1 cellular context compared by ENCODE assay signal in the genomic region with DNA sequence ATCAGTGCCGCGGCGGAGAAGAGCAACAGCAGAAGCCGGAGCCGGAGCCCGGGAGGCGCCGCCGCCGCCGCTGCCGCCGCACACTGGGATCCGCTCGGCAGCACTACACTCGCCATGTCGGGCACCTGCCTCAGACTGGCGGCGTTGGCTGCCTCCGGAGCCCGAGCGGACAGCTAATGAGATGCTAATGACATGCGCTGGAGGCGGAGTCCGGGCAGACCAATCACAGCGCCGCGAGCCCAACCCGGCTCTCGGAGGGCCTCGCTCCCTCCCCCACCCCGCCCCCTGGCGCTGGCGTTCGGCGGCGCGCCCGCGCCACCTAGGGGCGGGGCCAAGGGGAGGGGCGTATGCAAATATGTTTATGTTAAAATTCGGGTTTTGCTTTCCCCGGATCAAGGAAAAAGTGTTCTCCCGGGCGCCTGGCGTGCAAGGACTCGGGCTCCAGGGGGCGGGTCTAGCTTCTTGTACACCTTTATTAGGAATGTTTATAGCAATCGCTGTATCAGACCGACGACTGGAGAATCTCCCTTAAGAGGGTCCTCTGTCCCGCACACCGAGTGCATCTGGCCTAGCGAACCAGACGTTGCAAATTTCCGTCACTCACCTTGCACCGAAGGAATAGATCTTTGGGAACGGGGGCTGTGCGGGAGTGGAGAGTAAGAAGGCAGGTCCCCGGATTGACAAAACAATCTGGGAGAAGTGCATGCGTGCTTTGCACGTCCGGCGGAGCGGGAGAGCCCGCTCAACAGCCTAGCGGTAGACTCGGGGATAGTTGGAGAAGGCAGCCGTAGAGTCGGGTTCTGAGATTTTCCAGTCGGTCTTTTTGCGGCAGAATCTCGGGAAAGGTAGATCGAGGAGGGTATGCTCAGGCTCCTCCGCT.
TF ChIP-seq lines count a peak whose summit lies in the region.

TSS of gene CADM1 (minus strand) at position 137 of the 880 bp plus-strand sequence.

TF ChIP-seq in HEK293, 187 proteins besides CTCF, POLR2A, EP300 and RAD21 (continued from another document and continues in another):
- TF ChIP-seq, protein P1, sequence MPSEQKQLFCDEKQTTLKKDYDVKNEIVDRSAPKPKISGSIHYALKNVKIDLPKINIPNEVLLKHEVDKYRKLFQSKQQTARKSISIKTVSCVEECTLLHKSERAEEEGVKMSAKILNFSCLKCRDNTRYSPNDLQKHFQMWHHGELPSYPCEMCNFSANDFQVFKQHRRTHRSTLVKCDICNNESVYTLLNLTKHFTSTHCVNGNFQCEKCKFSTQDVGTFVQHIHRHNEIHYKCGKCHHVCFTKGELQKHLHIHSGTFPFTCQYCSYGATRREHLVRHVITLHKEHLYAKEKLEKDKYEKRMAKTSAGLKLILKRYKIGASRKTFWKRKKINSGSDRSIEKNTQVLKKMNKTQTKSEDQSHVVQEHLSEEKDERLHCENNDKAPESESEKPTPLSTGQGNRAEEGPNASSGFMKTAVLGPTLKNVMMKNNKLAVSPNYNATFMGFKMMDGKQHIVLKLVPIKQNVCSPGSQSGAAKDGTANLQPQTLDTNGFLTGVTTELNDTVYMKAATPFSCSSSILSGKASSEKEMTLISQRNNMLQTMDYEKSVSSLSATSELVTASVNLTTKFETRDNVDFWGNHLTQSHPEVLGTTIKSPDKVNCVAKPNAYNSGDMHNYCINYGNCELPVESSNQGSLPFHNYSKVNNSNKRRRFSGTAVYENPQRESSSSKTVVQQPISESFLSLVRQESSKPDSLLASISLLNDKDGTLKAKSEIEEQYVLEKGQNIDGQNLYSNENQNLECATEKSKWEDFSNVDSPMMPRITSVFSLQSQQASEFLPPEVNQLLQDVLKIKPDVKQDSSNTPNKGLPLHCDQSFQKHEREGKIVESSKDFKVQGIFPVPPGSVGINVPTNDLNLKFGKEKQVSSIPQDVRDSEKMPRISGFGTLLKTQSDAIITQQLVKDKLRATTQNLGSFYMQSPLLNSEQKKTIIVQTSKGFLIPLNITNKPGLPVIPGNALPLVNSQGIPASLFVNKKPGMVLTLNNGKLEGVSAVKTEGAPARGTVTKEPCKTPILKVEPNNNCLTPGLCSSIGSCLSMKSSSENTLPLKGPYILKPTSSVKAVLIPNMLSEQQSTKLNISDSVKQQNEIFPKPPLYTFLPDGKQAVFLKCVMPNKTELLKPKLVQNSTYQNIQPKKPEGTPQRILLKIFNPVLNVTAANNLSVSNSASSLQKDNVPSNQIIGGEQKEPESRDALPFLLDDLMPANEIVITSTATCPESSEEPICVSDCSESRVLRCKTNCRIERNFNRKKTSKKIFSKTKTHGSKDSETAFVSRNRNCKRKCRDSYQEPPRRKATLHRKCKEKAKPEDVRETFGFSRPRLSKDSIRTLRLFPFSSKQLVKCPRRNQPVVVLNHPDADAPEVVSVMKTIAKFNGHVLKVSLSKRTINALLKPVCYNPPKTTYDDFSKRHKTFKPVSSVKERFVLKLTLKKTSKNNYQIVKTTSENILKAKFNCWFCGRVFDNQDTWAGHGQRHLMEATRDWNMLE (tag by site-specific recombination; conservative IDR thresholded peaks at IDR 0.05; ENCODE audit: low read depth): no peak
- TF ChIP-seq ZBTB7A (tag by site-specific recombination; IDR thresholded peaks at IDR 0.05; ENCODE audit: low read depth): no peak
- TF ChIP-seq PRDM4 (tag by site-specific recombination; IDR thresholded peaks at IDR 0.05): no peak
- TF ChIP-seq IKZF3 (tag by site-specific recombination; IDR thresholded peaks at IDR 0.05): peak; percentile 58; the same call in 1 of the 2 replicates
- TF ChIP-seq, protein P2, sequence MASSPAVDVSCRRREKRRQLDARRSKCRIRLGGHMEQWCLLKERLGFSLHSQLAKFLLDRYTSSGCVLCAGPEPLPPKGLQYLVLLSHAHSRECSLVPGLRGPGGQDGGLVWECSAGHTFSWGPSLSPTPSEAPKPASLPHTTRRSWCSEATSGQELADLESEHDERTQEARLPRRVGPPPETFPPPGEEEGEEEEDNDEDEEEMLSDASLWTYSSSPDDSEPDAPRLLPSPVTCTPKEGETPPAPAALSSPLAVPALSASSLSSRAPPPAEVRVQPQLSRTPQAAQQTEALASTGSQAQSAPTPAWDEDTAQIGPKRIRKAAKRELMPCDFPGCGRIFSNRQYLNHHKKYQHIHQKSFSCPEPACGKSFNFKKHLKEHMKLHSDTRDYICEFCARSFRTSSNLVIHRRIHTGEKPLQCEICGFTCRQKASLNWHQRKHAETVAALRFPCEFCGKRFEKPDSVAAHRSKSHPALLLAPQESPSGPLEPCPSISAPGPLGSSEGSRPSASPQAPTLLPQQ (tag by site-specific recombination; IDR thresholded peaks at IDR 0.05): no peak
- TF ChIP-seq, protein P3, sequence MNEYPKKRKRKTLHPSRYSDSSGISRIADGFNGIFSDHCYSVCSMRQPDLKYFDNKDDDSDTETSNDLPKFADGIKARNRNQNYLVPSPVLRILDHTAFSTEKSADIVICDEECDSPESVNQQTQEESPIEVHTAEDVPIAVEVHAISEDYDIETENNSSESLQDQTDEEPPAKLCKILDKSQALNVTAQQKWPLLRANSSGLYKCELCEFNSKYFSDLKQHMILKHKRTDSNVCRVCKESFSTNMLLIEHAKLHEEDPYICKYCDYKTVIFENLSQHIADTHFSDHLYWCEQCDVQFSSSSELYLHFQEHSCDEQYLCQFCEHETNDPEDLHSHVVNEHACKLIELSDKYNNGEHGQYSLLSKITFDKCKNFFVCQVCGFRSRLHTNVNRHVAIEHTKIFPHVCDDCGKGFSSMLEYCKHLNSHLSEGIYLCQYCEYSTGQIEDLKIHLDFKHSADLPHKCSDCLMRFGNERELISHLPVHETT (tag by site-specific recombination; IDR thresholded peaks at IDR 0.05): no peak
- no peak for TF ChIP-seq YY2 (tag by site-specific recombination; IDR thresholded peaks at IDR 0.05)
- no peak for TF ChIP-seq ZNF426 (tag by site-specific recombination; IDR thresholded peaks at IDR 0.05)
- TF ChIP-seq ZSCAN4 (tag by site-specific recombination; IDR thresholded peaks at IDR 0.05): no peak
- TF ChIP-seq ZNF549 (tag by site-specific recombination; IDR thresholded peaks at IDR 0.05): no peak
- TF ChIP-seq SALL2 (tag by site-specific recombination; IDR thresholded peaks at IDR 0.05; ENCODE audit: borderline replicate concordance): no peak
- no peak for TF ChIP-seq ZNF791 (tag by site-specific recombination; IDR thresholded peaks at IDR 0.05)
- TF ChIP-seq ZNF335 (tag by site-specific recombination; conservative IDR thresholded peaks at IDR 0.05): peak; percentile 50; the same call in 1 of the 2 replicates
- no peak for TF ChIP-seq ZNF521 (tag by site-specific recombination; IDR thresholded peaks at IDR 0.05)
- no peak for TF ChIP-seq HOXD13 (CRISPR knock-in tag; IDR thresholded peaks at IDR 0.05; ENCODE audit: borderline replicate concordance)
- no peak for TF ChIP-seq ZNF175 (tag by site-specific recombination; IDR thresholded peaks at IDR 0.05)
- TF ChIP-seq ZNF558 (tag by site-specific recombination; IDR thresholded peaks at IDR 0.05): no peak
- TF ChIP-seq ZNF596 (tag by site-specific recombination; IDR thresholded peaks at IDR 0.05): no peak
- no peak for TF ChIP-seq OSR2 (tag by site-specific recombination; IDR thresholded peaks at IDR 0.05)
- TF ChIP-seq, protein P4, sequence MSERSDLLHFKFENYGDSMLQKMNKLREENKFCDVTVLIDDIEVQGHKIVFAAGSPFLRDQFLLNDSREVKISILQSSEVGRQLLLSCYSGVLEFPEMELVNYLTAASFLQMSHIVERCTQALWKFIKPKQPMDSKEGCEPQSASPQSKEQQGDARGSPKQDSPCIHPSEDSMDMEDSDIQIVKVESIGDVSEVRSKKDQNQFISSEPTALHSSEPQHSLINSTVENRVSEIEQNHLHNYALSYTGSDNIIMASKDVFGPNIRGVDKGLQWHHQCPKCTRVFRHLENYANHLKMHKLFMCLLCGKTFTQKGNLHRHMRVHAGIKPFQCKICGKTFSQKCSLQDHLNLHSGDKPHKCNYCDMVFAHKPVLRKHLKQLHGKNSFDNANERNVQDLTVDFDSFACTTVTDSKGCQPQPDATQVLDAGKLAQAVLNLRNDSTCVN (tag by site-specific recombination; optimal IDR thresholded peaks at IDR 0.05): peak; percentile 81
- TF ChIP-seq KLF10 (tag by site-specific recombination; IDR thresholded peaks at IDR 0.05): peak; percentile 97
- TF ChIP-seq, protein P5, sequence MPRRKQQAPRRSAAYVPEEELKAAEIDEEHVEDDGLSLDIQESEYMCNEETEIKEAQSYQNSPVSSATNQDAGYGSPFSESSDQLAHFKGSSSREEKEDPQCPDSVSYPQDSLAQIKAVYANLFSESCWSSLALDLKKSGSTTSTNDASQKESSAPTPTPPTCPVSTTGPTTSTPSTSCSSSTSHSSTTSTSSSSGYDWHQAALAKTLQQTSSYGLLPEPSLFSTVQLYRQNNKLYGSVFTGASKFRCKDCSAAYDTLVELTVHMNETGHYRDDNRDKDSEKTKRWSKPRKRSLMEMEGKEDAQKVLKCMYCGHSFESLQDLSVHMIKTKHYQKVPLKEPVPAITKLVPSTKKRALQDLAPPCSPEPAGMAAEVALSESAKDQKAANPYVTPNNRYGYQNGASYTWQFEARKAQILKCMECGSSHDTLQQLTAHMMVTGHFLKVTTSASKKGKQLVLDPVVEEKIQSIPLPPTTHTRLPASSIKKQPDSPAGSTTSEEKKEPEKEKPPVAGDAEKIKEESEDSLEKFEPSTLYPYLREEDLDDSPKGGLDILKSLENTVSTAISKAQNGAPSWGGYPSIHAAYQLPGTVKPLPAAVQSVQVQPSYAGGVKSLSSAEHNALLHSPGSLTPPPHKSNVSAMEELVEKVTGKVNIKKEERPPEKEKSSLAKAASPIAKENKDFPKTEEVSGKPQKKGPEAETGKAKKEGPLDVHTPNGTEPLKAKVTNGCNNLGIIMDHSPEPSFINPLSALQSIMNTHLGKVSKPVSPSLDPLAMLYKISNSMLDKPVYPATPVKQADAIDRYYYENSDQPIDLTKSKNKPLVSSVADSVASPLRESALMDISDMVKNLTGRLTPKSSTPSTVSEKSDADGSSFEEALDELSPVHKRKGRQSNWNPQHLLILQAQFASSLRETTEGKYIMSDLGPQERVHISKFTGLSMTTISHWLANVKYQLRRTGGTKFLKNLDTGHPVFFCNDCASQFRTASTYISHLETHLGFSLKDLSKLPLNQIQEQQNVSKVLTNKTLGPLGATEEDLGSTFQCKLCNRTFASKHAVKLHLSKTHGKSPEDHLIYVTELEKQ (tag by site-specific recombination; IDR thresholded peaks at IDR 0.05; ENCODE audit: borderline replicate concordance): no peak
- TF ChIP-seq YY1 (tag by site-specific recombination; IDR thresholded peaks at IDR 0.05): 0 out of 2 replicates have a peak, but pooled peaks have one; percentile 30
- TF ChIP-seq GFI1B (tag by site-specific recombination; IDR thresholded peaks at IDR 0.05): 0 out of 2 replicates have a peak, but pooled peaks have one; percentile 11
- no peak for TF ChIP-seq ZNF677 (tag by site-specific recombination; IDR thresholded peaks at IDR 0.05)
- no peak for TF ChIP-seq ZNF514 (tag by site-specific recombination; IDR thresholded peaks at IDR 0.05)
- 0 out of 2 replicates have a peak, but pooled peaks have one; percentile 8 for TF ChIP-seq KLF1 (tag by site-specific recombination; IDR thresholded peaks at IDR 0.05)
- TF ChIP-seq ZNF19 (tag by site-specific recombination; IDR thresholded peaks at IDR 0.05; ENCODE audit: low read depth): no peak
- TF ChIP-seq KLF9 (tag by site-specific recombination; IDR thresholded peaks at IDR 0.05; ENCODE audit: low read depth): peak; percentile 48; the same call in 1 of the 2 replicates
- no peak for TF ChIP-seq HOXA7 (CRISPR knock-in tag; IDR thresholded peaks at IDR 0.05; ENCODE audit: borderline replicate concordance)
- TF ChIP-seq ZNF654 (tag by site-specific recombination; IDR thresholded peaks at IDR 0.05; ENCODE audit: low read depth): 0 out of 2 replicates have a peak, but pooled peaks have one; percentile 2
- no peak for TF ChIP-seq ZNF221 (tag by site-specific recombination; IDR thresholded peaks at IDR 0.05; ENCODE audit: borderline replicate concordance)
- TF ChIP-seq, protein P6, sequence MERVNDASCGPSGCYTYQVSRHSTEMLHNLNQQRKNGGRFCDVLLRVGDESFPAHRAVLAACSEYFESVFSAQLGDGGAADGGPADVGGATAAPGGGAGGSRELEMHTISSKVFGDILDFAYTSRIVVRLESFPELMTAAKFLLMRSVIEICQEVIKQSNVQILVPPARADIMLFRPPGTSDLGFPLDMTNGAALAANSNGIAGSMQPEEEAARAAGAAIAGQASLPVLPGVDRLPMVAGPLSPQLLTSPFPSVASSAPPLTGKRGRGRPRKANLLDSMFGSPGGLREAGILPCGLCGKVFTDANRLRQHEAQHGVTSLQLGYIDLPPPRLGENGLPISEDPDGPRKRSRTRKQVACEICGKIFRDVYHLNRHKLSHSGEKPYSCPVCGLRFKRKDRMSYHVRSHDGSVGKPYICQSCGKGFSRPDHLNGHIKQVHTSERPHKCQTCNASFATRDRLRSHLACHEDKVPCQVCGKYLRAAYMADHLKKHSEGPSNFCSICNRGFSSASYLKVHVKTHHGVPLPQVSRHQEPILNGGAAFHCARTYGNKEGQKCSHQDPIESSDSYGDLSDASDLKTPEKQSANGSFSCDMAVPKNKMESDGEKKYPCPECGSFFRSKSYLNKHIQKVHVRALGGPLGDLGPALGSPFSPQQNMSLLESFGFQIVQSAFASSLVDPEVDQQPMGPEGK (tag by site-specific recombination; IDR thresholded peaks at IDR 0.05): no peak
